In genomic region chr1:213131851-213132655, GRCh38 we compare ENCODE assay signal across 18 cellular contexts.
DNase-seq lines count a peak whose midpoint lies in the region; ATAC-seq and TF ChIP-seq lines count a peak whose summit lies in the region.
"Had no signal": no experiment of that assay in that cellular context is flagged by ENCODE, and none has a peak within 500 bp of the region (broad histone marks: within the 10 kb centered on the region; RNA-seq: fewer than 3 reads in every experiment).

No MANE protein-coding gene starts in this region.

- peaks cover 26% of the 10 kb centered on the region for H3K4me1 Mint-ChIP-seq in osteocyte (ENCODE audit: unreplicated experiment)
- H3K4me1 Mint-ChIP-seq: CD4-positive, alpha-beta memory T cell had no signal

- H3K27me3 Mint-ChIP-seq in osteocyte (ENCODE audit: unreplicated experiment) = no peaks in the 10 kb centered on the region
- H3K27me3 Mint-ChIP-seq: CD4-positive, alpha-beta memory T cell had no signal

- no peak overlapping the region for H3K27ac Mint-ChIP-seq in osteocyte (ENCODE audit: unreplicated experiment)
- H3K27ac Mint-ChIP-seq: CD4-positive, alpha-beta memory T cell; mesothelial cell of epicardium had no signal

- H3K36me3 Mint-ChIP-seq in osteocyte (ENCODE audit: unreplicated experiment) = peaks cover 11% of the 10 kb centered on the region

- no peaks in the 10 kb centered on the region for H3K9me3 Mint-ChIP-seq in osteocyte (ENCODE audit: unreplicated experiment)
- H3K9me3 Mint-ChIP-seq: CD4-positive, alpha-beta memory T cell; mesothelial cell of epicardium had no signal

- peak; percentile 46 for TF ChIP-seq CTCF in osteocyte (IDR thresholded peaks at IDR 0.05)

- no peak overlapping the region for H3K4me3 Mint-ChIP-seq in osteocyte (ENCODE audit: unreplicated experiment)
- H3K4me3 Mint-ChIP-seq: CD4-positive, alpha-beta memory T cell; mesothelial cell of epicardium had no signal

- no peak for ATAC-seq in HG03354 (IDR thresholded peaks at IDR 0.05; ENCODE audit: poor library complexity, severe bottlenecking, unreplicated experiment)

- DNase-seq in DMS53 (lab: John Stamatoyannopoulos, UW) (peak; percentile 45), DMS53 treated with DMSO at 0.1 percent for 48 hours (lab: John Stamatoyannopoulos, UW; ENCODE audit: unreplicated experiment) (no peak), NCI-H146 treated with DMSO at 0.1 percent for 48 hours (lab: John Stamatoyannopoulos, UW; ENCODE audit: unreplicated experiment) (peak; percentile 21), cerebellar cortex (ENCODE audit: low spot score) (peak; percentile 19), osteocyte (ENCODE audit: extremely low spot score, unreplicated experiment) (no peak), dermis blood vessel endothelial cell (no peak), NOMO-1 (lab: John Stamatoyannopoulos, UW; ENCODE audit: unreplicated experiment in 2 of 2) (no peak)
- DNase-seq: 8988T; activated CD4-positive, alpha-beta T cell treated with anti-CD3 and anti-CD28 coated beads, Interleukin-2, amount 50 U/mL, for 48 hours; adrenal gland; CD4-positive, alpha-beta memory T cell; cerebellar nuclear complex; glutamatergic neuron; islet precursor cell; sigmoid colon; stimulated activated CD4-positive, alpha-beta T cell treated with anti-CD3 and anti-CD28 coated beads, Interleukin-4, amount 100 ng/mL, for 1 hour had no signal

Comparison
In these comparisons a context has a peak if more than half of its experiments do, and no peak if none do; other contexts are left out.
1. DNase-seq: peak in DMS53 (single experiment), NCI-H146 treated with DMSO at 0.1 percent for 48 hours (single experiment) and cerebellar cortex (single experiment); none in DMS53 treated with DMSO at 0.1 percent for 48 hours (single experiment), osteocyte (single experiment), dermis blood vessel endothelial cell (single experiment) and NOMO-1 (0 of 2).